ENCODE assay signal across 22 cellular contexts in the genomic region with DNA sequence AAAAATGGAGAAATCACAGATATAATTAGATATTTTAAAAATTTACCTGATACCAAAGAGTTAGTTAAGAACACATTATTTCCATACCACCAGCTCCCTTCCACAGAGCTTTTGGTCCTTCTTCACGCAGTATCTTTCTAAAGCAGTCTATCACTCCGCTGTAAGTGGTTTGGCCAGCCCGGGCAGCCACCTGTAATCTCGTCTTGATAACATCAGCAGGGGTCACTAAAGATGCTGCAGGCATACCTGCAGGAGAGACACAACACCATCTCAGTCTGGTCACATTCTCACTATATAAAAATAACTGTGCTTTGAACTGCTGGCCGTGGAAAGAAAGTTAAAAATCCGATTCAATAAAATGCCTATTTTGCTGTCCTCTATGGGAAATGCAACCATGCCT.
"Had no signal": no experiment of that assay in that cellular context is flagged by ENCODE, and none has a peak within 500 bp of the region (broad histone marks: within the 10 kb centered on the region; RNA-seq: fewer than 3 reads in every experiment).

No MANE protein-coding gene starts in this region.

- H3K27me3 Mint-ChIP-seq: activated naive CD8-positive, alpha-beta T cell treated with anti-CD3 and anti-CD28 coated beads for 36 hours; central memory CD8-positive, alpha-beta T cell; natural killer cell treated with Interleukin-12 subunit alpha and Interleukin-12 subunit beta and Interleukin-15 and Interleukin-18, amount 100 ng/mL, for 72 hours had no signal

- H3K9me3 Mint-ChIP-seq: activated naive CD8-positive, alpha-beta T cell treated with anti-CD3 and anti-CD28 coated beads for 36 hours; activated T-helper 2 cell treated with anti-CD3 and anti-CD28 coated beads, Interferon-gamma antibody, Interleukin-2, Interleukin-4, amounts not matched to agents 10 μg/mL and 5 μg/mL and 100 μg/mL, durations not matched to agents 14 hours and 24 hours and 36 hours; central memory CD8-positive, alpha-beta T cell; immature natural killer cell; natural killer cell treated with Interleukin-12 subunit alpha and Interleukin-12 subunit beta and Interleukin-15 and Interleukin-18, amount 100 ng/mL, for 72 hours had no signal

- H3K4me1 Mint-ChIP-seq: activated naive CD8-positive, alpha-beta T cell treated with anti-CD3 and anti-CD28 coated beads for 36 hours; central memory CD8-positive, alpha-beta T cell had no signal

- H3K4me3 Mint-ChIP-seq: activated naive CD8-positive, alpha-beta T cell treated with anti-CD3 and anti-CD28 coated beads for 36 hours; central memory CD8-positive, alpha-beta T cell; natural killer cell treated with Interleukin-12 subunit alpha and Interleukin-12 subunit beta and Interleukin-15 and Interleukin-18, amount 100 ng/mL, for 72 hours had no signal

- H3K9me3 ChIP-seq: breast epithelium, left ventricle myocardium inferior, neutrophil, ovary, psoas muscle, right atrium auricular region, upper lobe of left lung had no signal

- H3K4me1 ChIP-seq: breast epithelium, left ventricle myocardium inferior, psoas muscle, right atrium auricular region, upper lobe of left lung had no signal

- ATAC-seq: esophagus mucosa; natural killer cell treated with Interleukin-12 subunit alpha and Interleukin-12 subunit beta and Interleukin-15 and Interleukin-18, amount 100 ng/mL, for 72 hours; psoas muscle; stimulated activated naive CD8-positive, alpha-beta T cell treated with anti-CD3 and anti-CD28 coated beads, Interleukin-15, Interleukin-2, amounts not matched to agents 100 U/mL and 50 U/mL, for 24 hours had no signal

- H3K27me3 ChIP-seq: breast epithelium, neutrophil, ovary, right atrium auricular region, upper lobe of left lung had no signal

- DNase-seq: activated CD4-positive, CD25-positive, alpha-beta regulatory T cell treated with anti-CD3 and anti-CD28 coated beads, Interleukin-2, amount 50 U/mL, for 72 hours; activated naive CD4-positive, alpha-beta T cell; activated naive CD8-positive, alpha-beta T cell treated with anti-CD3 and anti-CD28 coated beads for 36 hours; activated T-cell treated with anti-CD3 and anti-CD28 coated beads, Interleukin-2, amount 50 U/mL, for 1 hour; effector memory CD4-positive, alpha-beta T cell; foreskin melanocyte; immature natural killer cell; kidney glomerular epithelial cell; left ventricle myocardium inferior; ovary; psoas muscle; stimulated activated CD4-positive, alpha-beta T cell treated with anti-CD3 and anti-CD28 coated beads, Interleukin-4, amount 100 ng/mL, for 4 hours; stimulated activated naive CD8-positive, alpha-beta T cell treated with anti-CD3 and anti-CD28 coated beads, Interleukin-15, Interleukin-2, amounts not matched to agents 100 U/mL and 50 U/mL, for 24 hours; upper lobe of left lung; WERI-Rb-1 had no signal

- H3K4me3 ChIP-seq: breast epithelium, left ventricle myocardium inferior, ovary, psoas muscle, right atrium auricular region, upper lobe of left lung had no signal

- H3K36me3 ChIP-seq: breast epithelium, ovary had no signal

- H3K27ac Mint-ChIP-seq: activated naive CD8-positive, alpha-beta T cell treated with anti-CD3 and anti-CD28 coated beads for 36 hours; activated T-helper 2 cell treated with anti-CD3 and anti-CD28 coated beads, Interferon-gamma antibody, Interleukin-2, Interleukin-4, amounts not matched to agents 10 μg/mL and 5 μg/mL and 100 μg/mL, durations not matched to agents 14 hours and 24 hours and 36 hours; immature natural killer cell had no signal

- H3K27ac ChIP-seq: breast epithelium, left ventricle myocardium inferior, neutrophil, ovary, psoas muscle, right atrium auricular region, upper lobe of left lung, WERI-Rb-1 had no signal
